15 cellular contexts compared by ENCODE assay signal in the genomic region with DNA sequence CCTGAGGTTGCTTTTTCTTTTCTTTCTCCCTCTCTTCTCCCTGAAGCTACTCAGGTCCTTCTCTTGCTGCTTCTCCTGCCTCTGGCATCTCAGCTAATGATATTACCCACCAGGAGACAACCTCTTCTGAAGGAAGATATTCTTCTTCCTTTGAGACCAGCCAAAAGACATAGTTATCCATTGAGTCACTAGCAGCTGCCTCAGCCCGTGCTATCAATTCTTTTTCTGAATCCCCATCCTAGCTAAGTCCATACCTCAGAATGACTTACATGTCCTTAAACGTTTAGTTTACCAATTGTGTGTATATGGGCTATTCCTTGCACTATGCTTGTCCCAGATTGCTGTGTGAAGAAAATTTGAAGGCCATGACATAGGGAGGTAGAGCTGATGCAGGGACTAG. TPM values are rescaled to one million over a fixed set of nuclear protein-coding genes. Genes with fewer than 3 reads are reported as not detected.
DNase-seq lines count a peak whose midpoint lies in the region; ATAC-seq and TF ChIP-seq lines count a peak whose summit lies in the region.
"Had no signal": no experiment of that assay in that cellular context is flagged by ENCODE, and none has a peak within 500 bp of the region (broad histone marks: within the 10 kb centered on the region; RNA-seq: fewer than 3 reads in every experiment).

No MANE protein-coding gene starts in this region.

- H4K8ac ChIP-seq in IMR-90 (ENCODE audit: low read depth in 2 of 2, low read length in 2 of 2) = no peak overlapping the region

- H3K9me3 ChIP-seq in IMR-90 (ENCODE audit: control insufficient read depth, insufficient read depth, low read length) (no peaks in the 10 kb centered on the region), mucosa of stomach (ENCODE audit: control insufficient read depth, low read length) (no peaks in the 10 kb centered on the region)

- ATAC-seq in IMR-90 (ENCODE audit: low read depth) (no peak), foreskin keratinocyte (peak; percentile 59), HG03139 (IDR thresholded peaks at IDR 0.05; ENCODE audit: unreplicated experiment) (no peak), GM21381 (IDR thresholded peaks at IDR 0.05; ENCODE audit: unreplicated experiment) (no peak)
- ATAC-seq: GM23338 had no signal

- no peak overlapping the region for H3K4me3 ChIP-seq in IMR-90 (ENCODE audit: insufficient read depth, low read depth, low read length)
- H3K4me3 ChIP-seq in mucosa of stomach (ENCODE audit: low read length) = peak overlapping the region; percentile 0
- H3K4me3 ChIP-seq: BLaER1, GM23338 had no signal

- no peaks in the 10 kb centered on the region for H3K79me1 ChIP-seq in IMR-90 (ENCODE audit: low read depth in 1 of 2, low read length in 2 of 2)

- H3K4ac ChIP-seq in IMR-90 (ENCODE audit: low read depth, low read length) = no peak overlapping the region

- in situ Hi-C loops in IMR-90 (cut with MboI; ENCODE audit: low sequenced_read_pairs) = no loop called here

- no CpG with 5 or more reads among the region's 2 CpGs for WGBS in IMR-90 (ENCODE audit: extremely low coverage in 2 of 2, insufficient read length in 1 of 2), 2 experiments

- intact Hi-C loops in IMR-90 (cut with micrococcal nuclease) = no loop called here

- no peaks in the 10 kb centered on the region; the same call in 1 of the 2 replicates for H3K27me3 ChIP-seq in IMR-90 (ENCODE audit: control insufficient read depth, insufficient read depth, low read length)
- no peaks in the 10 kb centered on the region for H3K27me3 ChIP-seq in foreskin keratinocyte
- H3K27me3 ChIP-seq in mucosa of stomach (ENCODE audit: control insufficient read depth, insufficient read depth, low read length) = no peaks in the 10 kb centered on the region
- H3K27me3 ChIP-seq: BLaER1 had no signal

- H3K4me1 ChIP-seq in IMR-90 (ENCODE audit: control insufficient read depth, insufficient read depth, low read length) (no peaks in the 10 kb centered on the region), foreskin keratinocyte (peaks cover 7% of the 10 kb centered on the region), mucosa of stomach (ENCODE audit: control insufficient read depth, insufficient read depth, low read length) (peaks cover 24% of the 10 kb centered on the region)
- H3K4me1 ChIP-seq: BLaER1 had no signal

- H3K14ac ChIP-seq in IMR-90 (replicated peaks; ENCODE audit: low read depth, low read length) = no peak overlapping the region

- no peak for TF ChIP-seq CTCF in IMR-90 (conservative IDR thresholded peaks at IDR 0.05; ENCODE audit: low read depth, low read length)
- no peak for TF ChIP-seq CTCF in foreskin keratinocyte (conservative IDR thresholded peaks at IDR 0.05)

- no peak overlapping the region for H3K4me2 ChIP-seq in IMR-90 (ENCODE audit: low read depth, low read length)
- H3K4me2 ChIP-seq: BLaER1, GM23338 had no signal

- H3K27ac ChIP-seq in IMR-90 (ENCODE audit: insufficient read depth, low read length) (no peak overlapping the region), foreskin keratinocyte (no peak overlapping the region)
- H3K27ac ChIP-seq: BLaER1 had no signal

- no peak overlapping the region for H3K18ac ChIP-seq in IMR-90 (ENCODE audit: low read depth, low read length)

- DNase-seq in IMR-90 (peak; percentile 8), foreskin keratinocyte (peak in 1 of 2 donors; percentile 63), GM19238 (ENCODE audit: insufficient read length, low spot score) (no peak), HuH-7 (ENCODE audit: low spot score) (no peak)
- DNase-seq: HFFc6, Kasumi-1, NCI-H1417 treated with DMSO at 0.1 percent for 48 hours, NCI-H2029 treated with DMSO at 0.1 percent for 48 hours, NCI-H510A, SIG-M5 had no signal

- H2AK9ac ChIP-seq in IMR-90 (replicated peaks; ENCODE audit: low read depth, low read length, poor library complexity) = no peak overlapping the region

- dilution Hi-C loops in IMR-90 (cut with HindIII; ENCODE audit: low sequenced_read_pairs, unreplicated experiment) = no loop called here

- TF ChIP-seq RAD21 in IMR-90 (IDR thresholded peaks at IDR 0.05; ENCODE audit: low read length) = no peak

- CTCF ChIA-PET in IMR-90 (lab: Yijun Ruan, JAX) = no interaction called here

- H3K36me3 ChIP-seq in IMR-90 (ENCODE audit: control insufficient read depth, insufficient read depth, low read length) (no peaks in the 10 kb centered on the region), mucosa of stomach (ENCODE audit: control insufficient read depth, insufficient read depth, low read length) (no peaks in the 10 kb centered on the region)

- no peaks in the 10 kb centered on the region for H3K9me1 ChIP-seq in IMR-90 (ENCODE audit: insufficient read depth, low read length)

- no peak overlapping the region for H2AFZ ChIP-seq in IMR-90 (replicated peaks; ENCODE audit: low read length, poor library complexity)
- H2AFZ ChIP-seq: GM23338 had no signal

- H3K56ac ChIP-seq in IMR-90 (ENCODE audit: extremely low read depth, insufficient read depth, low read length) = no peak overlapping the region

- H2BK15ac ChIP-seq in IMR-90 (ENCODE audit: low read depth, low read length) = no peak overlapping the region

- H2BK20ac ChIP-seq in IMR-90 (ENCODE audit: low read depth, low read length) = no peak overlapping the region

- H3K9ac ChIP-seq in IMR-90 (ENCODE audit: low read depth, low read length) (no peak overlapping the region), mucosa of stomach (ENCODE audit: low read length) (no peak overlapping the region)
- H3K9ac ChIP-seq: BLaER1 had no signal

- H2BK5ac ChIP-seq in IMR-90 (ENCODE audit: low read depth, low read length, poor library complexity, severe bottlenecking) = no peak overlapping the region

- no peak overlapping the region for H2AK5ac ChIP-seq in IMR-90 (ENCODE audit: low read depth, low read length)

- no TSS peak for BruUV-seq in IMR-90 (replicated peaks; lab: Mats Ljungman, UMichigan)

- H2BK120ac ChIP-seq in IMR-90 (ENCODE audit: low read depth, low read length) = no peak overlapping the region

- H4K5ac ChIP-seq in IMR-90 (ENCODE audit: low read depth, low read length) = no peak overlapping the region

- POLR2A ChIA-PET in IMR-90 (lab: Charles Lee; ENCODE audit: unreplicated experiment) = no interaction called here

- H3K23ac ChIP-seq in IMR-90 (ENCODE audit: low read depth, low read length) = no peak overlapping the region

- H4K91ac ChIP-seq in IMR-90 (ENCODE audit: insufficient read depth, low read depth, low read length) = no peak overlapping the region

- H4K20me1 ChIP-seq in IMR-90 (ENCODE audit: insufficient read depth, low read length) = no peaks in the 10 kb centered on the region
- H4K20me1 ChIP-seq: BLaER1 had no signal

- TF ChIP-seq POLR2A in IMR-90 (IDR thresholded peaks at IDR 0.05; ENCODE audit: low read depth, low read length) = no peak

TF ChIP-seq in IMR-90, 13 proteins besides CTCF, POLR2A, EP300 and RAD21:
- TF ChIP-seq MXI1 (IDR thresholded peaks at IDR 0.05; ENCODE audit: borderline replicate concordance, low read depth, low read length) (no peak), RFX5 (IDR thresholded peaks at IDR 0.05; ENCODE audit: low read depth, low read length) (no peak), CHD1 (IDR thresholded peaks at IDR 0.05; ENCODE audit: low read depth, low read length) (no peak), CEBPB (IDR thresholded peaks at IDR 0.05; ENCODE audit: low read depth, low read length) (no peak), BHLHE40 (IDR thresholded peaks at IDR 0.05; ENCODE audit: low read depth, low read length) (no peak), RCOR1 (IDR thresholded peaks at IDR 0.05; ENCODE audit: insufficient replicate concordance, low read length) (no peak)
- TF ChIP-seq, protein P1, sequence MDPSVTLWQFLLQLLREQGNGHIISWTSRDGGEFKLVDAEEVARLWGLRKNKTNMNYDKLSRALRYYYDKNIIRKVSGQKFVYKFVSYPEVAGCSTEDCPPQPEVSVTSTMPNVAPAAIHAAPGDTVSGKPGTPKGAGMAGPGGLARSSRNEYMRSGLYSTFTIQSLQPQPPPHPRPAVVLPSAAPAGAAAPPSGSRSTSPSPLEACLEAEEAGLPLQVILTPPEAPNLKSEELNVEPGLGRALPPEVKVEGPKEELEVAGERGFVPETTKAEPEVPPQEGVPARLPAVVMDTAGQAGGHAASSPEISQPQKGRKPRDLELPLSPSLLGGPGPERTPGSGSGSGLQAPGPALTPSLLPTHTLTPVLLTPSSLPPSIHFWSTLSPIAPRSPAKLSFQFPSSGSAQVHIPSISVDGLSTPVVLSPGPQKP (IDR thresholded peaks at IDR 0.05; ENCODE audit: borderline replicate concordance, low read depth, low read length) = no peak

RNA-seq across cellular contexts. Expression of a gene that starts 25.0 kb away (rescaled TPM):
- 5.6 and 10.0 TPM in 2 replicates for total RNA-seq in IMR-90 (2012; rRNA removed)
- 5.5 and 7.2 TPM in 2 replicates for polyA plus RNA-seq in IMR-90 (2012; rRNA removed)
- polyA plus RNA-seq in IMR-90 (2012; cell fraction: cytosol; rRNA removed) = 2.0 and 2.4 TPM in 2 replicates
- polyA plus RNA-seq in IMR-90 (2012; cell fraction: nucleus; rRNA removed; ENCODE audit: low replicate concordance) = 2.2 and 13.9 TPM in 2 replicates
- total RNA-seq in foreskin keratinocyte = 11.8 and 13.4 TPM in 2 replicates
- polyA plus RNA-seq in foreskin keratinocyte = 6.5 and 6.6 TPM in 2 replicates
